8 cellular contexts compared by ENCODE assay signal in genomic region chr17:42618442-42619150, GRCh38. TPM values are rescaled to one million over a fixed set of nuclear protein-coding genes. Genes with fewer than 3 reads are reported as not detected.
DNase-seq lines count a peak whose midpoint lies in the region; ATAC-seq, FAIRE-seq and TF ChIP-seq lines count a peak whose summit lies in the region.

No MANE protein-coding gene starts in this region.

- no peak overlapping the region for H3K4me3 Mint-ChIP-seq in Caco-2 (ENCODE audit: unreplicated experiment)
- no peak overlapping the region for H3K4me3 Mint-ChIP-seq in nephron progenitor cell
- H3K4me3 Mint-ChIP-seq in type B pancreatic cell, result no peak overlapping the region

- H3K9me3 ChIP-seq in Caco-2 (no peaks in the 10 kb centered on the region), H1 (ENCODE audit: insufficient read depth in 2 of 2, low read depth in 1 of 2, low read length in 1 of 2) (no peaks in the 10 kb centered on the region)

- no peak overlapping the region for H3K27ac ChIP-seq in H1 (ENCODE audit: low read depth, low read length)

- CTCF ChIA-PET in Caco-2 (lab: Charles Lee), result interaction anchor here (0.6 to 2.4 kb wide), 14 partner anchors 10 to 320 kb away, joined by 3 to 29 read pairs (median 5); partner anchors contain the start of genes BECN1, PLEKHH3, RETREG3 and TUBG1
- CTCF ChIA-PET in H1 (lab: Charles Lee; ENCODE audit: partially characterized antibody), result interaction anchor here (0.7 to 3.8 kb wide), 18 partner anchors 9 to 107 kb away, joined by 3 to 37 read pairs (median 5); partner anchors contain the start of genes RETREG3, TUBG1 and TUBG2

- H3K4me1 ChIP-seq in Caco-2 (0 out of 2 replicates have a peak, but pooled peaks cover 8% of the 10 kb centered on the region), H1 (replicated peaks in 1 of 4; ENCODE audit: control insufficient read depth in 3 of 4, insufficient read depth in 4 of 4, low read length in 3 of 4) (peaks cover 0 to 4% (median 4%) of the 10 kb centered on the region in 4 experiments; a peak in 3 of 7 replicates)

- WGBS in H1 (ENCODE audit: extremely low coverage in 1 of 2, insufficient coverage in 1 of 2, insufficient read length in 1 of 2, insufficient replicate concordance in 2 of 2, low coverage in 1 of 2, low lambda C conversion rate in 2 of 2, missing lambda C conversion rate in 1 of 2), 2 experiments, result 66% methylated on average over 9 of the region's 9 CpGs; no CpG with 5 or more reads in 1 of the 2 experiments

- peak; percentile 28 for FAIRE-seq in H1 (lab: Jason Lieb, UNC)

- H2AFZ ChIP-seq in H1 (ENCODE audit: low read length), result no peak overlapping the region

- ATAC-seq in GM18909 (IDR thresholded peaks at IDR 0.05; ENCODE audit: poor library complexity, unreplicated experiment), result peak; percentile 75
- peak; percentile 81 for ATAC-seq in HG03045 (IDR thresholded peaks at IDR 0.05; ENCODE audit: unreplicated experiment)

- intact Hi-C loops in Caco-2 (cut with micrococcal nuclease; ENCODE audit: unreplicated experiment), result loop anchor here (1.0 kb wide), 3 partner anchors 41 to 145 kb away; partner anchors contain the start of gene TUBG2

- H3K4me3 ChIP-seq in Caco-2 (ENCODE audit: low read depth, low read length) (no peak overlapping the region), H1 (ENCODE audit: extremely low read depth in 1 of 4, insufficient read depth in 2 of 4, low read depth in 3 of 4, low read length in 4 of 4) (no peak overlapping the region)

- H2BK20ac ChIP-seq in H1 (ENCODE audit: low read length), result no peak overlapping the region

- DNase-seq in Caco-2 (peak; percentile 79), NCI-H345 treated with DMSO at 0.1 percent for 48 hours (lab: John Stamatoyannopoulos, UW; ENCODE audit: unreplicated experiment) (peak; percentile 5), H1 (ENCODE audit: low read depth in 1 of 2, low spot score in 2 of 2) (peak in 1 of 2 experiments; percentile 77), nephron progenitor cell (peak; percentile 19), foreskin melanocyte (no peak), type B pancreatic cell (ENCODE audit: extremely low spot score, unreplicated experiment) (no peak)

- H3K4me2 ChIP-seq in H1 (ENCODE audit: insufficient read depth in 1 of 2, low read depth in 2 of 2, low read length in 2 of 2), result peak overlapping the region in 1 of 2 experiments; percentile 26; a peak in 1 of 4 replicates

- TF ChIP-seq POLR2A in H1 (IDR thresholded peaks at IDR 0.05; ENCODE audit: control extremely low read depth in 1 of 2, low read depth in 2 of 2, low read length in 2 of 2), result no peak

- H2BK5ac ChIP-seq in H1 (ENCODE audit: low read depth, low read length), result no peak overlapping the region

- H2BK120ac ChIP-seq in H1 (replicated peaks; ENCODE audit: low read depth, low read length), result no peak overlapping the region

- H4K20me1 ChIP-seq in H1 (replicated peaks in 1 of 2; ENCODE audit: control insufficient read depth in 1 of 2, insufficient read depth in 2 of 2, low read length in 2 of 2), result peaks cover 0 to 2% of the 10 kb centered on the region in 2 experiments

- no peak overlapping the region for H3K9ac ChIP-seq in H1 (replicated peaks in 1 of 4; ENCODE audit: extremely low read depth in 1 of 4, low read depth in 3 of 4, low read length in 3 of 4)

- H3K27me3 Mint-ChIP-seq in Caco-2 (ENCODE audit: insufficient read depth, unreplicated experiment) (no peaks in the 10 kb centered on the region), nephron progenitor cell (ENCODE audit: low read depth, poor library complexity) (no peaks in the 10 kb centered on the region), type B pancreatic cell (no peaks in the 10 kb centered on the region)

- H2BK15ac ChIP-seq in H1 (ENCODE audit: low read length), result no peak overlapping the region; the same call in 1 of the 2 replicates

- H3K4me1 Mint-ChIP-seq in Caco-2 (ENCODE audit: low read depth, unreplicated experiment) (peaks cover 10% of the 10 kb centered on the region), nephron progenitor cell (peaks cover 12% of the 10 kb centered on the region), type B pancreatic cell (ENCODE audit: unreplicated experiment) (peaks cover 6% of the 10 kb centered on the region)

- H3K27ac Mint-ChIP-seq in Caco-2 (ENCODE audit: unreplicated experiment) (peak overlapping the region; percentile 30), nephron progenitor cell (peak overlapping the region; percentile 57), type B pancreatic cell (no peak overlapping the region)

- peak overlapping the region; percentile 20; the same call in 1 of the 2 replicates for H3K18ac ChIP-seq in H1 (ENCODE audit: extremely low read depth, low read length)

- TF ChIP-seq EP300 in H1 (IDR thresholded peaks at IDR 0.05; ENCODE audit: borderline replicate concordance in 1 of 2, low read depth in 2 of 2, low read length in 2 of 2), result no peak

- H4K91ac ChIP-seq in H1 (replicated peaks; ENCODE audit: insufficient read length, low read length), result no peak overlapping the region

- no TSS peak for BruUV-seq in Caco-2 (replicated peaks; lab: Mats Ljungman, UMichigan)

- H3K23me2 ChIP-seq in H1 (ENCODE audit: low read depth, low read length), result no peaks in the 10 kb centered on the region

- no peak overlapping the region for H3K14ac ChIP-seq in H1 (ENCODE audit: insufficient read length)

- H4K5ac ChIP-seq in H1 (ENCODE audit: insufficient read length, low read depth, low read length), result no peak overlapping the region

- no peak overlapping the region for H2BK12ac ChIP-seq in H1 (ENCODE audit: low read depth, low read length)

- H3K4ac ChIP-seq in H1 (replicated peaks; ENCODE audit: insufficient read length, low read depth, low read length), result no peak overlapping the region

- no peak overlapping the region for H3K56ac ChIP-seq in H1 (replicated peaks; ENCODE audit: insufficient read length, low read depth, low read length)

- POLR2A ChIA-PET in Caco-2 (lab: Charles Lee), result interaction anchor here (0.5 to 1.9 kb wide), 5 partner anchors 10 to 92 kb away, joined by 3 to 12 read pairs (median 4); partner anchors contain the start of genes PLEKHH3, RETREG3 and TUBG1
- POLR2A ChIA-PET in H1 (lab: Charles Lee; ENCODE audit: partially characterized antibody), result interaction anchor here (0.6 to 1.9 kb wide), 17 partner anchors 9 to 514 kb away, joined by 3 to 12 read pairs (median 3); partner anchors contain the start of genes PSMC3IP, RETREG3, TUBG1 and TUBG2

- H3K9me3 Mint-ChIP-seq in Caco-2 (ENCODE audit: unreplicated experiment), result no peaks in the 10 kb centered on the region
- H3K9me3 Mint-ChIP-seq in nephron progenitor cell, result no peaks in the 10 kb centered on the region
- H3K9me3 Mint-ChIP-seq in type B pancreatic cell, result no peaks in the 10 kb centered on the region

- no peak overlapping the region for H2AK5ac ChIP-seq in H1 (ENCODE audit: low read depth, low read length)

- 0 out of 2 replicates have a peak overlapping the region, but pooled peaks have one; percentile 12 for H4K8ac ChIP-seq in H1 (ENCODE audit: extremely low read depth, insufficient read depth, low read length)

- peak; percentile 60 to 71 for TF ChIP-seq RAD21 in H1 (IDR thresholded peaks at IDR 0.05 in 1 of 2, conservative IDR thresholded peaks at IDR 0.05 in 1 of 2; ENCODE audit: low read depth in 2 of 2, low read length in 2 of 2)

- TF ChIP-seq CTCF in Caco-2 (IDR thresholded peaks at IDR 0.05; ENCODE audit: insufficient read depth in 1 of 2, low read depth in 1 of 2, low read length in 1 of 2, severe bottlenecking in 1 of 2, unreplicated experiment in 1 of 2) (peak; percentile 38 to 90), H1 (IDR thresholded peaks at IDR 0.05; ENCODE audit: control extremely low read depth in 1 of 3, insufficient read depth in 1 of 3, low read depth in 1 of 3, low read length in 3 of 3) (peak; percentile 54 to 83 (median 79)), nephron progenitor cell (IDR thresholded peaks at IDR 0.05) (no peak), type B pancreatic cell (conservative IDR thresholded peaks at IDR 0.05) (no peak)

- H3K79me1 ChIP-seq in H1 (ENCODE audit: low read depth, low read length), result no peaks in the 10 kb centered on the region

- H3K23ac ChIP-seq in H1 (ENCODE audit: insufficient read length), result no peak overlapping the region

- H3K27me3 ChIP-seq in Caco-2 (replicated peaks; ENCODE audit: control insufficient read depth, insufficient read depth, low read length) (no peaks in the 10 kb centered on the region), H1 (replicated peaks in 1 of 4; ENCODE audit: control insufficient read depth in 3 of 4, extremely low read depth in 1 of 4, insufficient read depth in 3 of 4, low read length in 3 of 4) (no peaks in the 10 kb centered on the region)

- H3K36me3 Mint-ChIP-seq in Caco-2 (ENCODE audit: insufficient read depth, unreplicated experiment) (peaks cover 21% of the 10 kb centered on the region), nephron progenitor cell (ENCODE audit: low read depth) (peaks cover 23% of the 10 kb centered on the region), type B pancreatic cell (peaks cover 12% of the 10 kb centered on the region)

- no peaks in the 10 kb centered on the region for H3K36me3 ChIP-seq in Caco-2 (ENCODE audit: control insufficient read depth, insufficient read depth, low read length)
- peaks cover 13 to 23% (median 19%) of the 10 kb centered on the region in 4 experiments; a peak in 7 of 8 replicates for H3K36me3 ChIP-seq in H1 (ENCODE audit: control insufficient read depth in 2 of 4, insufficient read depth in 4 of 4, low read length in 3 of 4)

- H3K79me2 ChIP-seq in H1 (ENCODE audit: control insufficient read depth in 1 of 2, insufficient read depth in 2 of 2, low read length in 2 of 2), result no peaks in the 10 kb centered on the region

RNA-seq across cellular contexts. Expression of gene TUBG1, which starts 9.1 kb away (rescaled TPM):
- total RNA-seq in Caco-2 (2022) (108 and 112 TPM in 2 replicates), type B pancreatic cell (ENCODE audit: low replicate concordance) (44.7 and 63.2 TPM in 2 replicates)
- total RNA-seq in H1 (2021; fragmentation: NEBNext Ultra II Directional; extraction: Animal tissue kit (Norgen Biotek cat#: 25700)), result 107 and 109 TPM in 2 replicates
- polyA plus RNA-seq in H1 (2011; rRNA removed), result 208 and 276 TPM in 2 replicates
- polyA plus RNA-seq in H1 (2011; cell fraction: cytosol; rRNA removed), result 163 TPM
- polyA plus RNA-seq in H1 (2011; cell fraction: nucleus; rRNA removed), result 216 TPM
- 169 to 180 TPM (median 176 TPM) in 4 replicates for polyA plus RNA-seq in H1 (2012, experiment 1 of 2)
- 145 TPM for polyA plus RNA-seq in H1 (2012, experiment 2 of 2)
- 91.7 TPM for polyA plus RNA-seq in H1 (2013, experiment 1 of 2)
- polyA plus RNA-seq in H1 (2013, experiment 2 of 2), result 89.5 TPM
- 91.4 and 136 TPM in 2 replicates for polyA minus RNA-seq in H1 (2011; rRNA and poly(A)+ RNA removed)
- polyA minus RNA-seq in H1 (2011; cell fraction: cytosol; rRNA and poly(A)+ RNA removed), result 65.7 TPM
- 54.6 TPM for polyA minus RNA-seq in H1 (2011; cell fraction: nucleus; rRNA and poly(A)+ RNA removed)

RNA-seq across cellular contexts. Expression of gene RETREG3, which starts 9.4 kb away (rescaled TPM):
- total RNA-seq in Caco-2 (2022), result 58.6 and 59.0 TPM in 2 replicates
- 39.6 and 42.6 TPM in 2 replicates for total RNA-seq in H1 (2021; fragmentation: NEBNext Ultra II Directional; extraction: Animal tissue kit (Norgen Biotek cat#: 25700))
- polyA plus RNA-seq in H1 (2011; rRNA removed), result 23.7 and 27.0 TPM in 2 replicates
- polyA plus RNA-seq in H1 (2011; cell fraction: cytosol; rRNA removed), result 23.9 TPM
- polyA plus RNA-seq in H1 (2011; cell fraction: nucleus; rRNA removed), result 26.4 TPM
- 17.8 to 21.7 TPM (median 21.0 TPM) in 4 replicates for polyA plus RNA-seq in H1 (2012, experiment 1 of 2)
- polyA plus RNA-seq in H1 (2012, experiment 2 of 2), result 16.0 TPM
- 29.8 TPM for polyA plus RNA-seq in H1 (2013, experiment 1 of 2)
- 39.7 TPM for polyA plus RNA-seq in H1 (2013, experiment 2 of 2)
- 119 and 127 TPM in 2 replicates for polyA minus RNA-seq in H1 (2011; rRNA and poly(A)+ RNA removed)
- polyA minus RNA-seq in H1 (2011; cell fraction: cytosol; rRNA and poly(A)+ RNA removed), result 30.1 TPM
- polyA minus RNA-seq in H1 (2011; cell fraction: nucleus; rRNA and poly(A)+ RNA removed), result 19.8 TPM
- 62.9 and 82.6 TPM in 2 replicates for total RNA-seq in type B pancreatic cell (ENCODE audit: low replicate concordance)

RNA-seq across cellular contexts. Expression of gene TUBG2, which starts 40.5 kb away (rescaled TPM):
- total RNA-seq in Caco-2 (2022) (23.8 and 26.5 TPM in 2 replicates), type B pancreatic cell (ENCODE audit: low replicate concordance) (18.0 and 24.4 TPM in 2 replicates)
- 13.0 and 14.8 TPM in 2 replicates for total RNA-seq in H1 (2021; fragmentation: NEBNext Ultra II Directional; extraction: Animal tissue kit (Norgen Biotek cat#: 25700))
- 16.6 and 31.2 TPM in 2 replicates for polyA plus RNA-seq in H1 (2011; rRNA removed)
- 25.8 TPM for polyA plus RNA-seq in H1 (2011; cell fraction: cytosol; rRNA removed)
- polyA plus RNA-seq in H1 (2011; cell fraction: nucleus; rRNA removed), result 66.4 TPM
- 16.3 to 23.9 TPM (median 20.6 TPM) in 4 replicates for polyA plus RNA-seq in H1 (2012, experiment 1 of 2)
- polyA plus RNA-seq in H1 (2012, experiment 2 of 2), result 8.5 TPM
- polyA plus RNA-seq in H1 (2013, experiment 1 of 2), result 13.5 TPM
- 12.2 TPM for polyA plus RNA-seq in H1 (2013, experiment 2 of 2)
- polyA minus RNA-seq in H1 (2011; rRNA and poly(A)+ RNA removed), result 7.4 and 10.9 TPM in 2 replicates
- polyA minus RNA-seq in H1 (2011; cell fraction: cytosol; rRNA and poly(A)+ RNA removed), result 8.1 TPM
- polyA minus RNA-seq in H1 (2011; cell fraction: nucleus; rRNA and poly(A)+ RNA removed), result 18.2 TPM

RNA-seq across cellular contexts. Expression of gene PSMC3IP, which starts 41.1 kb away (rescaled TPM):
- total RNA-seq in Caco-2 (2022) (24.7 and 25.2 TPM in 2 replicates), type B pancreatic cell (ENCODE audit: low replicate concordance) (10.6 and 22.6 TPM in 2 replicates)
- total RNA-seq in H1 (2021; fragmentation: NEBNext Ultra II Directional; extraction: Animal tissue kit (Norgen Biotek cat#: 25700)), result 21.9 and 22.7 TPM in 2 replicates
- 9.5 and 11.5 TPM in 2 replicates for polyA plus RNA-seq in H1 (2011; rRNA removed)
- 18.9 TPM for polyA plus RNA-seq in H1 (2011; cell fraction: cytosol; rRNA removed)
- polyA plus RNA-seq in H1 (2011; cell fraction: nucleus; rRNA removed), result 16.3 TPM
- polyA plus RNA-seq in H1 (2012, experiment 1 of 2), result 26.9 to 30.2 TPM (median 28.3 TPM) in 4 replicates
- 7.3 TPM for polyA plus RNA-seq in H1 (2012, experiment 2 of 2)
- polyA plus RNA-seq in H1 (2013, experiment 1 of 2), result 24.6 TPM
- polyA plus RNA-seq in H1 (2013, experiment 2 of 2), result 22.9 TPM
- polyA minus RNA-seq in H1 (2011; rRNA and poly(A)+ RNA removed), result 7.3 and 10.0 TPM in 2 replicates
- 7.6 TPM for polyA minus RNA-seq in H1 (2011; cell fraction: cytosol; rRNA and poly(A)+ RNA removed)
- 17.1 TPM for polyA minus RNA-seq in H1 (2011; cell fraction: nucleus; rRNA and poly(A)+ RNA removed)

RNA-seq across cellular contexts. Expression of gene MLX, which starts 51.7 kb away (rescaled TPM):
- total RNA-seq in Caco-2 (2022), result 37.5 and 41.2 TPM in 2 replicates
- total RNA-seq in H1 (2021; fragmentation: NEBNext Ultra II Directional; extraction: Animal tissue kit (Norgen Biotek cat#: 25700)), result 27.5 and 34.2 TPM in 2 replicates
- 25.4 and 27.0 TPM in 2 replicates for polyA plus RNA-seq in H1 (2011; rRNA removed)
- polyA plus RNA-seq in H1 (2011; cell fraction: cytosol; rRNA removed), result 30.8 TPM
- polyA plus RNA-seq in H1 (2011; cell fraction: nucleus; rRNA removed), result 56.8 TPM
- 28.6 to 35.7 TPM (median 31.2 TPM) in 4 replicates for polyA plus RNA-seq in H1 (2012, experiment 1 of 2)
- 36.6 TPM for polyA plus RNA-seq in H1 (2012, experiment 2 of 2)
- 34.8 TPM for polyA plus RNA-seq in H1 (2013, experiment 1 of 2)
- polyA plus RNA-seq in H1 (2013, experiment 2 of 2), result 33.0 TPM
- 44.0 and 45.4 TPM in 2 replicates for polyA minus RNA-seq in H1 (2011; rRNA and poly(A)+ RNA removed)
- polyA minus RNA-seq in H1 (2011; cell fraction: cytosol; rRNA and poly(A)+ RNA removed), result 17.0 TPM
- polyA minus RNA-seq in H1 (2011; cell fraction: nucleus; rRNA and poly(A)+ RNA removed), result 35.2 TPM
- 31.3 and 32.3 TPM in 2 replicates for total RNA-seq in type B pancreatic cell (ENCODE audit: low replicate concordance)

Comparison
In these comparisons a context has a peak if more than half of its experiments do, and no peak if none do; other contexts are left out.
1. DNase-seq: peak in Caco-2 (2 of 2), NCI-H345 treated with DMSO at 0.1 percent for 48 hours (single experiment) and nephron progenitor cell (single experiment); none in foreskin melanocyte (single experiment) and type B pancreatic cell (single experiment).
2. CTCF ChIP-seq: peak in Caco-2 (2 of 2) and H1 (3 of 3); none in nephron progenitor cell (single experiment) and type B pancreatic cell (single experiment).